Comparison of ENCODE assay signal across 24 cellular contexts in genomic region chr16:66387817-66388332, GRCh38. TPM values are rescaled to one million over a fixed set of nuclear protein-coding genes. Genes with fewer than 3 reads are reported as not detected.
DNase-seq lines count a peak whose midpoint lies in the region; ATAC-seq, FAIRE-seq and TF ChIP-seq lines count a peak whose summit lies in the region.
"Had no signal": no experiment of that assay in that cellular context is flagged by ENCODE, and none has a peak within 500 bp of the region (broad histone marks: within the 10 kb centered on the region; RNA-seq: fewer than 3 reads in every experiment).

No MANE protein-coding gene starts in this region.

- no peak for TF ChIP-seq EP300 in sigmoid colon (IDR thresholded peaks at IDR 0.05)
- TF ChIP-seq EP300 in upper lobe of left lung (IDR thresholded peaks at IDR 0.05): no peak

- no peak for FAIRE-seq in endothelial cell of umbilical vein (lab: Jason Lieb, UNC)
- FAIRE-seq in D721Med (lab: Jason Lieb, UNC): no peak
- FAIRE-seq: GM12878 had no signal

- TF ChIP-seq CTCF in endothelial cell of umbilical vein (IDR thresholded peaks at IDR 0.05; ENCODE audit: extremely low read depth in 1 of 2, insufficient read depth in 1 of 2, low read depth in 1 of 2, low read length in 2 of 2): no peak
- no peak for TF ChIP-seq CTCF in sigmoid colon (IDR thresholded peaks at IDR 0.05)
- TF ChIP-seq CTCF in upper lobe of left lung (IDR thresholded peaks at IDR 0.05): no peak
- TF ChIP-seq CTCF in D721Med (IDR thresholded peaks at IDR 0.05; ENCODE audit: insufficient read depth, missing control alignments): no peak

- peaks cover 2% of the 10 kb centered on the region for H3K4me1 Mint-ChIP-seq in T-helper 17 cell

- H3K4me3 ChIP-seq in endothelial cell of umbilical vein (replicated peaks in 1 of 3; ENCODE audit: insufficient read depth in 1 of 3, low read depth in 1 of 3, low read length in 3 of 3) (no peak overlapping the region), sigmoid colon (no peak overlapping the region), upper lobe of left lung (no peak overlapping the region)
- H3K4me3 ChIP-seq: BLaER1, GM12878, GM23338, PC-9 had no signal

- H3K9me3 ChIP-seq in endothelial cell of umbilical vein (replicated peaks; ENCODE audit: control insufficient read depth, insufficient read depth, low read length): no peaks in the 10 kb centered on the region
- H3K9me3 ChIP-seq in sigmoid colon: no peaks in the 10 kb centered on the region
- H3K9me3 ChIP-seq in upper lobe of left lung: no peaks in the 10 kb centered on the region
- no peaks in the 10 kb centered on the region for H3K9me3 ChIP-seq in T-helper 17 cell (ENCODE audit: control insufficient read depth, low read length, poor library complexity, severe bottlenecking)
- H3K9me3 ChIP-seq: BLaER1 had no signal

- H3K36me3 ChIP-seq in endothelial cell of umbilical vein (ENCODE audit: control insufficient read depth in 2 of 2, extremely low read depth in 1 of 2, insufficient read depth in 2 of 2, low read length in 2 of 2) (peaks cover 63 to 66% of the 10 kb centered on the region in 2 experiments), sigmoid colon (no peaks in the 10 kb centered on the region), upper lobe of left lung (peaks cover 0 to 50% (median 7%) of the 10 kb centered on the region in 4 donors)
- H3K36me3 ChIP-seq: BLaER1 had no signal

- no TSS peak for BruUV-seq in endothelial cell of umbilical vein (replicated peaks; lab: Mats Ljungman, UMichigan)

- no peaks in the 10 kb centered on the region for H3K9me1 ChIP-seq in endothelial cell of umbilical vein (replicated peaks; ENCODE audit: control insufficient read depth, extremely low read depth, insufficient read depth, low read length)

- 71 to 86% methylated on average over 2 of the region's 2 CpGs for WGBS in sigmoid colon, 2 donors
- 80 to 92% methylated on average over 2 of the region's 2 CpGs for WGBS in upper lobe of left lung, 2 donors

- no peak overlapping the region for H3K4me3 Mint-ChIP-seq in T-helper 17 cell
- H3K4me3 Mint-ChIP-seq: CD4-positive, alpha-beta T cell; GM23338 had no signal

- H3K27ac ChIP-seq in endothelial cell of umbilical vein (ENCODE audit: insufficient read depth, low read depth, low read length) (peak overlapping the region; percentile 4), sigmoid colon (no peak overlapping the region), upper lobe of left lung (peak overlapping the region in 3 of 4 donors; percentile 30 to 73 (median 49))
- H3K27ac ChIP-seq: BLaER1, PC-9 had no signal

- H3K27me3 ChIP-seq in endothelial cell of umbilical vein (ENCODE audit: control insufficient read depth in 2 of 2, insufficient read depth in 2 of 2, low read length in 2 of 2): no peaks in the 10 kb centered on the region
- H3K27me3 ChIP-seq in sigmoid colon: no peaks in the 10 kb centered on the region
- no peaks in the 10 kb centered on the region for H3K27me3 ChIP-seq in upper lobe of left lung
- H3K27me3 ChIP-seq: BLaER1 had no signal

- H3K4me1 ChIP-seq in endothelial cell of umbilical vein (ENCODE audit: control insufficient read depth, extremely low read depth, insufficient read depth, low read length) (peaks cover 16% of the 10 kb centered on the region), sigmoid colon (no peaks in the 10 kb centered on the region), upper lobe of left lung (peaks cover 6 to 15% (median 11%) of the 10 kb centered on the region in 4 donors)
- H3K4me1 ChIP-seq: BLaER1 had no signal

- ATAC-seq in upper lobe of left lung (ENCODE audit: low FRiP score in 2 of 2): no peak
- no peak for ATAC-seq in T-helper 17 cell
- ATAC-seq: GM12878, GM23338 had no signal

- TF ChIP-seq POLR2A in endothelial cell of umbilical vein (IDR thresholded peaks at IDR 0.05; ENCODE audit: low read depth, low read length) (no peak), sigmoid colon (IDR thresholded peaks at IDR 0.05) (no peak), upper lobe of left lung (IDR thresholded peaks at IDR 0.05) (no peak)

- H3K79me2 ChIP-seq in endothelial cell of umbilical vein (ENCODE audit: control insufficient read depth, insufficient read depth, low read length): peaks cover 92% of the 10 kb centered on the region

- H3K4me2 ChIP-seq in endothelial cell of umbilical vein (ENCODE audit: insufficient read depth, low read length): no peak overlapping the region
- H3K4me2 ChIP-seq: BLaER1, GM23338, PC-9 had no signal

- DNase-seq in ecto neural progenitor cell (ENCODE audit: low spot score): peak; percentile 25
- DNase-seq in endothelial cell of umbilical vein (ENCODE audit: low read depth, low spot score): no peak
- peak; percentile 39 for DNase-seq in sigmoid colon
- peak in 1 of 2 donors; percentile 1 for DNase-seq in upper lobe of left lung
- no peak for DNase-seq in activated CD4-positive, alpha-beta T cell treated with anti-CD3 and anti-CD28 coated beads, Interleukin-2, amount 50 U/mL, for 4 hours
- no peak for DNase-seq in D721Med (ENCODE audit: insufficient read length, low spot score)
- no peak for DNase-seq in T-helper 17 cell
- DNase-seq: CD4-positive, alpha-beta T cell; COR-L47; DND-41; HCEC 1CT; KG1; NCI-H1092; NCI-H1436; NCI-H1930; NCI-H510A treated with DMSO at 0.1 percent for 48 hours; NCI-H748 treated with DMSO at 0.1 percent for 48 hours; PC-9; RPMI8226; SHP77 treated with DMSO at 0.1 percent for 48 hours had no signal

- CTCF ChIA-PET in endothelial cell of umbilical vein (lab: Charles Lee): interaction anchor here (1.5 kb wide), 1 partner anchor 19 kb away, joined by 3 read pairs; no protein-coding TSS in a partner anchor

- peaks cover 17% of the 10 kb centered on the region for H3K27me3 Mint-ChIP-seq in T-helper 17 cell

- peaks cover 3% of the 10 kb centered on the region for H4K20me1 ChIP-seq in endothelial cell of umbilical vein (replicated peaks; ENCODE audit: control insufficient read depth, extremely low read depth, insufficient read depth, low read length)
- H4K20me1 ChIP-seq: BLaER1 had no signal

- H3K27ac Mint-ChIP-seq in T-helper 17 cell: no peak overlapping the region
- H3K27ac Mint-ChIP-seq: CD4-positive, alpha-beta T cell; GM23338 had no signal

- POLR2A ChIA-PET in endothelial cell of umbilical vein (lab: Charles Lee): no interaction called here

- dilution Hi-C loops in endothelial cell of umbilical vein (cut with MboI; ENCODE audit: extremely low pct_ligation_motif_present, low sequenced_read_pairs): no loop called here

- intact Hi-C loops in endothelial cell of umbilical vein (cut with micrococcal nuclease) (no loop called here), sigmoid colon (cut with DNase I) (no loop called here)

- peaks cover 2% of the 10 kb centered on the region for H3K36me3 Mint-ChIP-seq in T-helper 17 cell (ENCODE audit: low read depth)

- no peak overlapping the region for H3K9ac ChIP-seq in endothelial cell of umbilical vein (replicated peaks; ENCODE audit: extremely low read depth, insufficient read depth, low read length)
- H3K9ac ChIP-seq: BLaER1 had no signal

- H2AFZ ChIP-seq in endothelial cell of umbilical vein (ENCODE audit: low read depth, low read length): no peak overlapping the region
- H2AFZ ChIP-seq: GM23338, PC-9 had no signal

TF ChIP-seq in endothelial cell of umbilical vein, 7 proteins besides CTCF, POLR2A, EP300 and RAD21:
- TF ChIP-seq EZH2 (IDR thresholded peaks at IDR 0.05; ENCODE audit: borderline replicate concordance, low read depth, low read length, severe bottlenecking) (no peak), GATA2 (IDR thresholded peaks at IDR 0.05; ENCODE audit: insufficient read depth, insufficient read length, low read depth, low read length) (no peak), FOS (IDR thresholded peaks at IDR 0.05; ENCODE audit: borderline replicate concordance, insufficient read depth, low read length) (no peak), POLR2AphosphoS5 (IDR thresholded peaks at IDR 0.05; ENCODE audit: insufficient read depth, low read depth, low read length) (no peak), JUN (IDR thresholded peaks at IDR 0.05; ENCODE audit: borderline replicate concordance, insufficient read depth, insufficient read length, low read depth) (no peak), MAX (IDR thresholded peaks at IDR 0.05; ENCODE audit: insufficient read depth, insufficient read length) (no peak), MYC (IDR thresholded peaks at IDR 0.05; ENCODE audit: low read depth, low read length) (no peak)

RNA-seq across cellular contexts. Expression of gene CDH5, which starts 21.4 kb away (rescaled TPM):
- 765 and 804 TPM in 2 replicates for total RNA-seq in endothelial cell of umbilical vein
- polyA plus RNA-seq in endothelial cell of umbilical vein: 815 and 836 TPM in 2 replicates
- 612 and 674 TPM in 2 replicates for polyA plus RNA-seq in endothelial cell of umbilical vein (2011; cell fraction: cytosol; rRNA removed)
- polyA plus RNA-seq in endothelial cell of umbilical vein (2011; cell fraction: nucleus; rRNA removed): 968 and 1,022 TPM in 2 replicates
- polyA plus RNA-seq in endothelial cell of umbilical vein (2012): 660 and 706 TPM in 2 replicates
- polyA minus RNA-seq in endothelial cell of umbilical vein: 1,106 and 1,227 TPM in 2 replicates
- 1.3 TPM for polyA minus RNA-seq in endothelial cell of umbilical vein (2011; cell fraction: cytosol; rRNA and poly(A)+ RNA removed)
- 678 and 739 TPM in 2 replicates for polyA minus RNA-seq in endothelial cell of umbilical vein (2011; cell fraction: nucleus; rRNA and poly(A)+ RNA removed)
- 10 to 100 TPM; 12.6 to 26.0 (median 14.3) TPM for total RNA-seq in sigmoid colon
- polyA plus RNA-seq in sigmoid colon: 10 to 100 TPM in 1 of 3 donors, under 1 TPM in 2; 0.60 to 11.5 (median 0.69) TPM
- 100 to 1,000 TPM in 3 of 6 donors, 10 to 100 TPM in 3; 54.5 to 146 (median 89.8) TPM for total RNA-seq in upper lobe of left lung
- total RNA-seq in T-helper 17 cell: not detected
- total RNA-seq: CD4-positive, alpha-beta T cell; GM12878; GM23338 had no signal
- polyA plus RNA-seq: GM12878 had no signal

RNA-seq across cellular contexts. Expression of gene BEAN1, which starts 39.2 kb away (rescaled TPM):
- total RNA-seq in endothelial cell of umbilical vein: not detected in 2 replicates
- not detected in 2 replicates for polyA plus RNA-seq in endothelial cell of umbilical vein
- polyA plus RNA-seq in endothelial cell of umbilical vein (2011; cell fraction: cytosol; rRNA removed): 0.03 TPM in 1 of 2 replicates, not detected in the other
- polyA plus RNA-seq in endothelial cell of umbilical vein (2011; cell fraction: nucleus; rRNA removed): not detected in 2 replicates
- 0.21 TPM in 1 of 2 replicates, not detected in the other for polyA plus RNA-seq in endothelial cell of umbilical vein (2012)
- not detected in 2 replicates for polyA minus RNA-seq in endothelial cell of umbilical vein
- not detected for polyA minus RNA-seq in endothelial cell of umbilical vein (2011; cell fraction: cytosol; rRNA and poly(A)+ RNA removed)
- not detected in 2 replicates for polyA minus RNA-seq in endothelial cell of umbilical vein (2011; cell fraction: nucleus; rRNA and poly(A)+ RNA removed)
- total RNA-seq in sigmoid colon: under 1 TPM in 1 of 4 donors, not detected in 3; 0.41 TPM
- under 1 TPM in 1 of 3 donors, not detected in 2; 0.35 TPM for polyA plus RNA-seq in sigmoid colon
- total RNA-seq in upper lobe of left lung: 1 to 10 TPM in 1 of 6 donors, under 1 TPM in 3, not detected in 2; 0.22 to 1.0 (median 0.35) TPM
- not detected for total RNA-seq in T-helper 17 cell
- total RNA-seq: CD4-positive, alpha-beta T cell; GM12878; HT1080 had no signal
- polyA plus RNA-seq: GM12878 had no signal

Comparison
In these comparisons a context has a peak if more than half of its experiments do, and no peak if none do; other contexts are left out.
1. DNase-seq: peak in ecto neural progenitor cell (single experiment) and sigmoid colon (single experiment); none in endothelial cell of umbilical vein (single experiment), activated CD4-positive, alpha-beta T cell treated with anti-CD3 and anti-CD28 coated beads, Interleukin-2, amount 50 U/mL, for 4 hours (0 of 2), D721Med (single experiment) and T-helper 17 cell (0 of 3).
2. H3K27ac ChIP-seq: peak in endothelial cell of umbilical vein (single experiment) and upper lobe of left lung (3 of 4); none in sigmoid colon (0 of 4).
3. RNA of gene CDH5, which starts 21.4 kb away (total RNA-seq): 765 to 804 TPM in endothelial cell of umbilical vein, 54.5 to 146 TPM in upper lobe of left lung and 12.6 to 26.0 TPM in sigmoid colon; not detected in T-helper 17 cell; every median in the first group is over 10 times any median in the second.